ENCODE assay signal across 1 cellular context in the genomic region with DNA sequence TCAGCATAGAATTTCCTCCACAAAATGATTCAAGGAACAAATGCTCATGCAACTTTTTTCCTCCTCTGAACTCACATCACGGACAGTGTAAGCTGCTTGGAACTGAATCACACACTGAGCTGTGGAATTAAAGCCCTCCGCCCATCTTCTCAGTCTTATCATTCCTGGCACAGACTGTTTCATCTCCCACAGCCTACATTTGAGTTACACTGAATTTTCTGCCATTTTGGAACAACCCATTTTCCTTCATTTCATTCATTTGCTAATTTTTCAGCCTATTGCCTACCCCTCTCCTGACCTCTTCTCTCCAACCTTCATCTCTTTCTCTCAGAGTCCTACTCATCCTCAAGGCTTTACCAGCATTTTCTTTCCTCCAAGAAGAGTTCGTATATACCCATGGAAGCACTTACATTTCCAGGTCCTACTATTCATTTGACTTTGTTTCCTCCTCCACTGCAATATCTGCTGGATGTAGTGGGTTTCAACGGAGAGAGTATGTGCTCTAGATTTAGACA.
A peak's percentile ranks its signal among the peaks of the same experiment; 100 is the strongest.
TF ChIP-seq lines count a peak whose summit lies in the region.

No MANE protein-coding gene starts in this region.

TF ChIP-seq in K562, 482 proteins besides CTCF, POLR2A, EP300 and RAD21 (continued from another document and continues in another):
- TF ChIP-seq ZZZ3 (IDR thresholded peaks at IDR 0.05) (no peak), RAD51 (IDR thresholded peaks at IDR 0.05; ENCODE audit: borderline replicate concordance, low read depth) (no peak), ZNF239 (CRISPR knock-in tag; IDR thresholded peaks at IDR 0.05) (no peak), ZFP36 (IDR thresholded peaks at IDR 0.05; ENCODE audit: low read depth, low read length, partially characterized antibody) (no peak), ZNF12 (CRISPR knock-in tag; IDR thresholded peaks at IDR 0.05) (no peak), MIER1 (IDR thresholded peaks at IDR 0.05; ENCODE audit: low read depth) (no peak), EZH2 (IDR thresholded peaks at IDR 0.05; ENCODE audit: borderline replicate concordance, low read depth, low read length) (no peak), SMAD1 (IDR thresholded peaks at IDR 0.05; ENCODE audit: low read depth, low read length, partially characterized antibody) (peak; percentile 1), SOX6 (IDR thresholded peaks at IDR 0.05) (no peak), NCOA6 (IDR thresholded peaks at IDR 0.05) (no peak), ZNF121 (CRISPR knock-in tag; conservative IDR thresholded peaks at IDR 0.05) (no peak), ZNF785 (CRISPR knock-in tag; IDR thresholded peaks at IDR 0.05) (no peak), ZNF253 (CRISPR knock-in tag; conservative IDR thresholded peaks at IDR 0.05) (no peak), STAG1 (CRISPR knock-in tag; IDR thresholded peaks at IDR 0.05; ENCODE audit: borderline replicate concordance) (no peak), SMARCA4 (IDR thresholded peaks at IDR 0.05) (no peak), RBM14 (IDR thresholded peaks at IDR 0.05; ENCODE audit: borderline replicate concordance, insufficient read depth, low read depth, low read length) (no peak), ZEB2 (IDR thresholded peaks at IDR 0.05) (no peak), ZNF165 (CRISPR knock-in tag; IDR thresholded peaks at IDR 0.05; ENCODE audit: borderline replicate concordance) (no peak), TEAD4 (IDR thresholded peaks at IDR 0.05; ENCODE audit: low read length) (no peak), TEAD4 (CRISPR knock-in tag; IDR thresholded peaks at IDR 0.05; ENCODE audit: borderline replicate concordance) (no peak), SRSF1 (IDR thresholded peaks at IDR 0.05; ENCODE audit: low read depth, low read length) (no peak), BRD9 (IDR thresholded peaks at IDR 0.05; ENCODE audit: low read depth, partially characterized antibody) (peak; percentile 71), ZNF3 (CRISPR knock-in tag; IDR thresholded peaks at IDR 0.05) (no peak), RHOXF2B (CRISPR knock-in tag; conservative IDR thresholded peaks at IDR 0.05) (no peak), ZNF133 (CRISPR knock-in tag; IDR thresholded peaks at IDR 0.05) (no peak)
- TF ChIP-seq, protein P1, sequence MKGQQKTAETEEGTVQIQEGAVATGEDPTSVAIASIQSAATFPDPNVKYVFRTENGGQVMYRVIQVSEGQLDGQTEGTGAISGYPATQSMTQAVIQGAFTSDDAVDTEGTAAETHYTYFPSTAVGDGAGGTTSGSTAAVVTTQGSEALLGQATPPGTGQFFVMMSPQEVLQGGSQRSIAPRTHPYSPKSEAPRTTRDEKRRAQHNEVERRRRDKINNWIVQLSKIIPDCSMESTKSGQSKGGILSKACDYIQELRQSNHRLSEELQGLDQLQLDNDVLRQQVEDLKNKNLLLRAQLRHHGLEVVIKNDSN (CRISPR knock-in tag; IDR thresholded peaks at IDR 0.05) = no peak
- TF ChIP-seq, protein P2, sequence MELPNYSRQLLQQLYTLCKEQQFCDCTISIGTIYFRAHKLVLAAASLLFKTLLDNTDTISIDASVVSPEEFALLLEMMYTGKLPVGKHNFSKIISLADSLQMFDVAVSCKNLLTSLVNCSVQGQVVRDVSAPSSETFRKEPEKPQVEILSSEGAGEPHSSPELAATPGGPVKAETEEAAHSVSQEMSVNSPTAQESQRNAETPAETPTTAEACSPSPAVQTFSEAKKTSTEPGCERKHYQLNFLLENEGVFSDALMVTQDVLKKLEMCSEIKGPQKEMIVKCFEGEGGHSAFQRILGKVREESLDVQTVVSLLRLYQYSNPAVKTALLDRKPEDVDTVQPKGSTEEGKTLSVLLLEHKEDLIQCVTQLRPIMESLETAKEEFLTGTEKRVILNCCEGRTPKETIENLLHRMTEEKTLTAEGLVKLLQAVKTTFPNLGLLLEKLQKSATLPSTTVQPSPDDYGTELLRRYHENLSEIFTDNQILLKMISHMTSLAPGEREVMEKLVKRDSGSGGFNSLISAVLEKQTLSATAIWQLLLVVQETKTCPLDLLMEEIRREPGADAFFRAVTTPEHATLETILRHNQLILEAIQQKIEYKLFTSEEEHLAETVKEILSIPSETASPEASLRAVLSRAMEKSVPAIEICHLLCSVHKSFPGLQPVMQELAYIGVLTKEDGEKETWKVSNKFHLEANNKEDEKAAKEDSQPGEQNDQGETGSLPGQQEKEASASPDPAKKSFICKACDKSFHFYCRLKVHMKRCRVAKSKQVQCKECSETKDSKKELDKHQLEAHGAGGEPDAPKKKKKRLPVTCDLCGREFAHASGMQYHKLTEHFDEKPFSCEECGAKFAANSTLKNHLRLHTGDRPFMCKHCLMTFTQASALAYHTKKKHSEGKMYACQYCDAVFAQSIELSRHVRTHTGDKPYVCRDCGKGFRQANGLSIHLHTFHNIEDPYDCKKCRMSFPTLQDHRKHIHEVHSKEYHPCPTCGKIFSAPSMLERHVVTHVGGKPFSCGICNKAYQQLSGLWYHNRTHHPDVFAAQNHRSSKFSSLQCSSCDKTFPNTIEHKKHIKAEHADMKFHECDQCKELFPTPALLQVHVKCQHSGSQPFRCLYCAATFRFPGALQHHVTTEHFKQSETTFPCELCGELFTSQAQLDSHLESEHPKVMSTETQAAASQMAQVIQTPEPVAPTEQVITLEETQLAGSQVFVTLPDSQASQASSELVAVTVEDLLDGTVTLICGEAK (IDR thresholded peaks at IDR 0.05) = peak; percentile 40; the same call in 1 of the 2 replicates
- TF ChIP-seq, protein P2 (CRISPR knock-in tag; IDR thresholded peaks at IDR 0.05) = no peak
- TF ChIP-seq, protein P3, sequence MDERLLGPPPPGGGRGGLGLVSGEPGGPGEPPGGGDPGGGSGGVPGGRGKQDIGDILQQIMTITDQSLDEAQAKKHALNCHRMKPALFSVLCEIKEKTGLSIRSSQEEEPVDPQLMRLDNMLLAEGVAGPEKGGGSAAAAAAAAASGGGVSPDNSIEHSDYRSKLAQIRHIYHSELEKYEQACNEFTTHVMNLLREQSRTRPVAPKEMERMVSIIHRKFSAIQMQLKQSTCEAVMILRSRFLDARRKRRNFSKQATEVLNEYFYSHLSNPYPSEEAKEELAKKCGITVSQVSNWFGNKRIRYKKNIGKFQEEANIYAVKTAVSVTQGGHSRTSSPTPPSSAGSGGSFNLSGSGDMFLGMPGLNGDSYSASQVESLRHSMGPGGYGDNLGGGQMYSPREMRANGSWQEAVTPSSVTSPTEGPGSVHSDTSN (CRISPR knock-in tag; IDR thresholded peaks at IDR 0.05; ENCODE audit: low read depth) = no peak
- TF ChIP-seq, protein P3 (tag; conservative IDR thresholded peaks at IDR 0.05; ENCODE audit: low read depth) = 0 out of 2 replicates have a peak, but pooled peaks have one; percentile 2
- TF ChIP-seq, protein P4, sequence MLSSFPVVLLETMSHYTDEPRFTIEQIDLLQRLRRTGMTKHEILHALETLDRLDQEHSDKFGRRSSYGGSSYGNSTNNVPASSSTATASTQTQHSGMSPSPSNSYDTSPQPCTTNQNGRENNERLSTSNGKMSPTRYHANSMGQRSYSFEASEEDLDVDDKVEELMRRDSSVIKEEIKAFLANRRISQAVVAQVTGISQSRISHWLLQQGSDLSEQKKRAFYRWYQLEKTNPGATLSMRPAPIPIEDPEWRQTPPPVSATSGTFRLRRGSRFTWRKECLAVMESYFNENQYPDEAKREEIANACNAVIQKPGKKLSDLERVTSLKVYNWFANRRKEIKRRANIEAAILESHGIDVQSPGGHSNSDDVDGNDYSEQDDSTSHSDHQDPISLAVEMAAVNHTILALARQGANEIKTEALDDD (IDR thresholded peaks at IDR 0.05) = peak; percentile 4; the same call in 1 of the 2 replicates
- TF ChIP-seq, protein P5, sequence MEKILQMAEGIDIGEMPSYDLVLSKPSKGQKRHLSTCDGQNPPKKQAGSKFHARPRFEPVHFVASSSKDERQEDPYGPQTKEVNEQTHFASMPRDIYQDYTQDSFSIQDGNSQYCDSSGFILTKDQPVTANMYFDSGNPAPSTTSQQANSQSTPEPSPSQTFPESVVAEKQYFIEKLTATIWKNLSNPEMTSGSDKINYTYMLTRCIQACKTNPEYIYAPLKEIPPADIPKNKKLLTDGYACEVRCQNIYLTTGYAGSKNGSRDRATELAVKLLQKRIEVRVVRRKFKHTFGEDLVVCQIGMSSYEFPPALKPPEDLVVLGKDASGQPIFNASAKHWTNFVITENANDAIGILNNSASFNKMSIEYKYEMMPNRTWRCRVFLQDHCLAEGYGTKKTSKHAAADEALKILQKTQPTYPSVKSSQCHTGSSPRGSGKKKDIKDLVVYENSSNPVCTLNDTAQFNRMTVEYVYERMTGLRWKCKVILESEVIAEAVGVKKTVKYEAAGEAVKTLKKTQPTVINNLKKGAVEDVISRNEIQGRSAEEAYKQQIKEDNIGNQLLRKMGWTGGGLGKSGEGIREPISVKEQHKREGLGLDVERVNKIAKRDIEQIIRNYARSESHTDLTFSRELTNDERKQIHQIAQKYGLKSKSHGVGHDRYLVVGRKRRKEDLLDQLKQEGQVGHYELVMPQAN (IDR thresholded peaks at IDR 0.05; ENCODE audit: borderline replicate concordance) = 0 out of 2 replicates have a peak, but pooled peaks have one; percentile 29
- TF ChIP-seq, protein P6, sequence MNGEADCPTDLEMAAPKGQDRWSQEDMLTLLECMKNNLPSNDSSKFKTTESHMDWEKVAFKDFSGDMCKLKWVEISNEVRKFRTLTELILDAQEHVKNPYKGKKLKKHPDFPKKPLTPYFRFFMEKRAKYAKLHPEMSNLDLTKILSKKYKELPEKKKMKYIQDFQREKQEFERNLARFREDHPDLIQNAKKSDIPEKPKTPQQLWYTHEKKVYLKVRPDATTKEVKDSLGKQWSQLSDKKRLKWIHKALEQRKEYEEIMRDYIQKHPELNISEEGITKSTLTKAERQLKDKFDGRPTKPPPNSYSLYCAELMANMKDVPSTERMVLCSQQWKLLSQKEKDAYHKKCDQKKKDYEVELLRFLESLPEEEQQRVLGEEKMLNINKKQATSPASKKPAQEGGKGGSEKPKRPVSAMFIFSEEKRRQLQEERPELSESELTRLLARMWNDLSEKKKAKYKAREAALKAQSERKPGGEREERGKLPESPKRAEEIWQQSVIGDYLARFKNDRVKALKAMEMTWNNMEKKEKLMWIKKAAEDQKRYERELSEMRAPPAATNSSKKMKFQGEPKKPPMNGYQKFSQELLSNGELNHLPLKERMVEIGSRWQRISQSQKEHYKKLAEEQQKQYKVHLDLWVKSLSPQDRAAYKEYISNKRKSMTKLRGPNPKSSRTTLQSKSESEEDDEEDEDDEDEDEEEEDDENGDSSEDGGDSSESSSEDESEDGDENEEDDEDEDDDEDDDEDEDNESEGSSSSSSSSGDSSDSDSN (IDR thresholded peaks at IDR 0.05; ENCODE audit: borderline replicate concordance in 1 of 2, low read depth in 2 of 2, low read length in 2 of 2) = no peak
- TF ChIP-seq, protein P7, sequence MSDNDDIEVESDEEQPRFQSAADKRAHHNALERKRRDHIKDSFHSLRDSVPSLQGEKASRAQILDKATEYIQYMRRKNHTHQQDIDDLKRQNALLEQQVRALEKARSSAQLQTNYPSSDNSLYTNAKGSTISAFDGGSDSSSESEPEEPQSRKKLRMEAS (CRISPR knock-in tag; IDR thresholded peaks at IDR 0.05) = no peak
- TF ChIP-seq, protein P8, sequence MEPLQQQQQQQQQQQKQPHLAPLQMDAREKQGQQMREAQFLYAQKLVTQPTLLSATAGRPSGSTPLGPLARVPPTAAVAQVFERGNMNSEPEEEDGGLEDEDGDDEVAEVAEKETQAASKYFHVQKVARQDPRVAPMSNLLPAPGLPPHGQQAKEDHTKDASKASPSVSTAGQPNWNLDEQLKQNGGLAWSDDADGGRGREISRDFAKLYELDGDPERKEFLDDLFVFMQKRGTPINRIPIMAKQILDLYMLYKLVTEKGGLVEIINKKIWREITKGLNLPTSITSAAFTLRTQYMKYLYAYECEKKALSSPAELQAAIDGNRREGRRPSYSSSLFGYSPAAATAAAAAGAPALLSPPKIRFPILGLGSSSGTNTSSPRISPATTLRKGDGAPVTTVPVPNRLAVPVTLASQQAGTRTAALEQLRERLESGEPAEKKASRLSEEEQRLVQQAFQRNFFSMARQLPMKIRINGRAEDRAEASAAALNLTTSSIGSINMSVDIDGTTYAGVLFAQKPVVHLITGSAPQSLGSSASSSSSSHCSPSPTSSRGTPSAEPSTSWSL (CRISPR knock-in tag; IDR thresholded peaks at IDR 0.05; ENCODE audit: borderline replicate concordance) = no peak
